21 cellular contexts compared by ENCODE assay signal in the genomic region with DNA sequence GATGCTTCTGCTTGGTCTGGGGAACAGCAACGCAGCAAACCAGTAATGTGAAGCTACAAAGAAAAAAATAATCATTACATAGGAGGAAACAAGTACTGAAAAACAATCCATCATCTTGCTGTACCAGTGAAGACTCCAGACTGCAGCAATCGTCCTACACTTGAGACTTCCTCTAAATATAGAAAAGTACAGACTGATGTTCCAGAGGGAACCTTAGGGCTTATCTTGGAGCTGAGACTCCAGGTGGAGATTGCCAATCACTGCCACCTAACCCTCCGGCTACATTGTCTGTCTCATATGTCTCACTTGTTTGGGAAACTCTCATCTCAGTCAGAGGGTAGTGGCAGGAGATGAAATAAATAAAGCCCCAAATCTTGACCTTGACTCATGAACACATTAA.
"Had no signal": no experiment of that assay in that cellular context is flagged by ENCODE, and none has a peak within 500 bp of the region (broad histone marks: within the 10 kb centered on the region; RNA-seq: fewer than 3 reads in every experiment).

No MANE protein-coding gene starts in this region.

- H3K9me3 ChIP-seq: MG63, SJSA1 had no signal

- H3K27ac ChIP-seq: SJSA1, SK-N-MC had no signal

- FAIRE-seq: RCC 7860 had no signal

- H3K4me3 ChIP-seq: MG63, SJSA1, SK-N-MC had no signal

- DNase-seq: Karpas-422, KG1, MG63, NCI-H1092, NCI-H1105 treated with DMSO at 0.1 percent for 48 hours, NCI-H1417 treated with DMSO at 0.1 percent for 48 hours, NCI-H146, NCI-H1694 treated with DMSO at 0.1 percent for 48 hours, NCI-H1930, NCI-H2081, NCI-H2107, NCI-H2227 treated with DMSO at 0.1 percent for 48 hours, NCI-H524, NCI-H69, NCI-H774, Right ventricle myocardium superior, RPMI8226, SIG-M5 had no signal

- H3K4me1 ChIP-seq: SJSA1 had no signal

- H3K36me3 ChIP-seq: MG63, SJSA1 had no signal
